In the genomic region with DNA sequence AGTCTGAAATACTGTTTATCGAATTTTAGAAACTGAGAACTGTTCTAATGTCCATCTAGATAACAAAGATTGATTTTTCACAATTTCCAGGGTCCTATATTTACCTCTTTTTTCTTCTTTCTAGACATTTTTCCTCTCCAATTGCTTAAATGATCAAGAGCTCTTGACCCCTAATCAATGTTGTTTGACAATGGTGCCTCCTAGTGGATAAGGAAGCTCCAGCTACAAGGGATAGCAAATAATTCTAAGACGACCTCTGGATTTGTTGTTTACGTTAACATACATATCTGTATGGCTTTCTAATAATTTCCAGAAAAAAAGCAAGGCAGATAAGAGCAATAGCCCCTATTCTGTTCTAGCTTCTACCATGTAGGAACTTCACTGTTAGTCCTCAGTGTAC, we compare ENCODE assay signal across 8 cellular contexts. TPM values are rescaled to one million over a fixed set of nuclear protein-coding genes. Genes with fewer than 3 reads are reported as not detected.
A peak's percentile ranks its signal among the peaks of the same experiment; 100 is the strongest.
DNase-seq lines count a peak whose midpoint lies in the region; ATAC-seq and TF ChIP-seq lines count a peak whose summit lies in the region.

No MANE protein-coding gene starts in this region.

- H3K9ac ChIP-seq in parathyroid adenoma = no peak overlapping the region

- no peaks in the 10 kb centered on the region for H3K36me3 ChIP-seq in parathyroid adenoma (ENCODE audit: control insufficient read depth, insufficient read depth, low read length)

- ATAC-seq in GM18519 (IDR thresholded peaks at IDR 0.05; ENCODE audit: low FRiP score, unreplicated experiment) (no peak), GM19397 (IDR thresholded peaks at IDR 0.05; ENCODE audit: unreplicated experiment) (no peak)

- no peak overlapping the region for H3K4me2 ChIP-seq in parathyroid adenoma (ENCODE audit: low read length)

- H3K27me3 ChIP-seq in dorsolateral prefrontal cortex (peaks cover 0 to 67% (median 7%) of the 10 kb centered on the region in 45 donors), parathyroid adenoma (ENCODE audit: control insufficient read depth, insufficient read depth, low read length) (no peaks in the 10 kb centered on the region)

- H2AFZ ChIP-seq in parathyroid adenoma = no peak overlapping the region

- no peak overlapping the region for H3K27ac ChIP-seq in dorsolateral prefrontal cortex
- H3K27ac ChIP-seq in parathyroid adenoma = no peak overlapping the region

- H3K9me3 ChIP-seq in parathyroid adenoma (ENCODE audit: control insufficient read depth, low read length) = no peaks in the 10 kb centered on the region

- H3K4me3 ChIP-seq in dorsolateral prefrontal cortex (no peak overlapping the region), parathyroid adenoma (ENCODE audit: low read depth, low read length) (no peak overlapping the region)

- TF ChIP-seq CTCF in dorsolateral prefrontal cortex (IDR thresholded peaks at IDR 0.05 in 54 of 56, conservative IDR thresholded peaks at IDR 0.05 in 2 of 56; ENCODE audit: low read depth in 1 of 56, partially characterized antibody in 56 of 56) (peak in 53 of 56 donors; percentile 14 to 66 (median 43)), parathyroid adenoma (IDR thresholded peaks at IDR 0.05) (peak; percentile 29)

- intact Hi-C loops in dorsolateral prefrontal cortex (cut with DNase I) = no loop called here

- no peaks in the 10 kb centered on the region for H3K4me1 ChIP-seq in parathyroid adenoma

- DNase-seq in DMS53 (lab: John Stamatoyannopoulos, UW) (peak; percentile 34), DMS53 treated with DMSO at 0.1 percent for 48 hours (lab: John Stamatoyannopoulos, UW; ENCODE audit: unreplicated experiment) (no peak), NCI-H146 (lab: John Stamatoyannopoulos, UW) (peak; percentile 19), dorsolateral prefrontal cortex (no peak)
- no peak for DNase-seq in activated T-cell treated with anti-CD3 and anti-CD28 coated beads, Interleukin-2, amount 50 U/mL, for 1 hour

- no peaks in the 10 kb centered on the region for H3K79me2 ChIP-seq in parathyroid adenoma

RNA-seq across cellular contexts. Expression of a gene that starts 35.8 kb away (rescaled TPM):
- 1 to 10 TPM in 3 of 120 experiments, under 1 TPM in 54, not detected in 63; 0.13 to 1.5 (median 0.30) TPM for total RNA-seq in dorsolateral prefrontal cortex

Comparison
In these comparisons a context has a peak if more than half of its experiments do, and no peak if none do; other contexts are left out.
1. DNase-seq: peak in DMS53 (single experiment) and NCI-H146 (single experiment); none in DMS53 treated with DMSO at 0.1 percent for 48 hours (single experiment), dorsolateral prefrontal cortex (0 of 10) and activated T-cell treated with anti-CD3 and anti-CD28 coated beads, Interleukin-2, amount 50 U/mL, for 1 hour (single experiment).